ENCODE assay signal across 1 cellular context in the genomic region with DNA sequence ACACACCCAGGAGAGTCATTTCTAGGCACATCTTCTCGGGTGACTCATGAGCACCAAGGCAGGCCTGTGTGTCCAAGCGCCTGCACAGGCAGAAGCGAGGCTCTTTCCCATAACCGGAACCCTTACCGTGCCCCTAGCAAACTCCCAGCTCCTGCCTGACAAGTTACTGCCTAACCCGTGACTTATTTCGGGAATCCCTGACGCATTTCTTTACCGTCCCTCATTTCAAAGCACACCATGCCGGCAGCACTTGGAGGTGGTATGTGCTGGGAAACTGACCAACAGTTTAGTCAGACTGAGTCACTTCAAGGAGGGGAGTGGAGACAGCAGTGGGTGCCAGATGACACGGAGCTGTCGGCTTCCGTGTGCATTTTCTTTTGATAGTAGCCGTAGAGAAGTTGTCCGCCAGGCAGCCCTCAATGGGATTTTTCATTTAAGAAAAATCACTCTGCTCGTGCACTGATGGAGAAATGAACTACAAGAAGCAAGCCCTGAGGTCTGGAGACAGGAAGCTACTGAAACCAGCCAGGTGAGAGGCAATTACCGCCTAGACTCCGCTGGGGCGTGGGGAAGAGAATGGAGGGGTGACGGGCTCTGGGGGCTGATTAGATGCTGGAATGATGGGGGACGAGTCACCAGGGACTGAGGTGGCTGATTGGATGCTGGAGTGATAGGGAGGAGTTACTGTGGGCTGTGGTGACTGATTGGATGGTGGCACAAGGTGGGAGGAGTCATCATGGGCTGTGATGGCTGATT.
A peak's percentile ranks its signal among the peaks of the same experiment; 100 is the strongest.
TF ChIP-seq lines count a peak whose summit lies in the region.

No MANE protein-coding gene starts in this region.

TF ChIP-seq in HepG2, 621 proteins besides CTCF, POLR2A, EP300 and RAD21:
- TF ChIP-seq FOSL2 (CRISPR knock-in tag; IDR thresholded peaks at IDR 0.05) (peak; percentile 38; the same call in 1 of the 2 replicates), HOXA9 (CRISPR knock-in tag; IDR thresholded peaks at IDR 0.05; ENCODE audit: borderline replicate concordance) (no peak), HHEX (CRISPR knock-in tag; IDR thresholded peaks at IDR 0.05) (no peak)
